In the genomic region with DNA sequence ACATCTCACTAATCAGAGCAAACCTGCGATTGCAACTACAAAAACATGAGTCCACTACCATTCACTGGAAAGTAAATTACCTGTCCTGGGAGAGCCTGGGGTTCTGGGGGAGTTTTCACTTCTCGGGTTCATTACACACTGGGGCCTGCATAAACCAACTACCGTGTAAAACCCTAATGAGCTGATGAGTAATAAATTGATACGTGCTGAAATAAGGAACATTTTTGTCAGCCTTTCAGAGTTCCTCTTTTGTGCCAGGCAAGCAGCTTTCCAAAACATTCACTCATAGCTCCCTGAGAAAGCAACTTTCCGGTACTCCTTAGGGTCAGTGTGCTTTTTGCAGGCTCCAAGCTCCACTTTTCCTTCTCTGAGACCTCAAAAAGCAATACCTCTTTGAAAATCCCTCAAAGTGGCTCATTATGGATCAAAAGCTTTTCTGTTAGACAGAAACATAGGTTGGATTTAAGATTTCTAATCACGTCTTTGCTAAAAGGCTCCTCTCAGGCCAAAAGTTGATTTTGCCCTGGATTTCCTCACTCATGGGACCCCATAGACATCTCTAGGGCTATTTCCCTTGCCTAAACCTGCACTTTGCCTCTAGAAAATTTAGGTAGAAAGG, we compare ENCODE assay signal across 9 cellular contexts.
DNase-seq lines count a peak whose midpoint lies in the region; ATAC-seq and TF ChIP-seq lines count a peak whose summit lies in the region.
"Had no signal": no experiment of that assay in that cellular context is flagged by ENCODE, and none has a peak within 500 bp of the region (broad histone marks: within the 10 kb centered on the region; RNA-seq: fewer than 3 reads in every experiment).

No MANE protein-coding gene starts in this region.

- peaks cover 33% of the 10 kb centered on the region for H3K4me1 Mint-ChIP-seq in activated CD4-positive, alpha-beta T cell treated with anti-CD3 and anti-CD28 coated beads, Interleukin-2, amount 10 ng/mL, durations not matched to agents 24 days and 14 days

- intact Hi-C loops in activated CD4-positive, alpha-beta T cell treated with anti-CD3 and anti-CD28 coated beads, Interleukin-2, amount 10 ng/mL, durations not matched to agents 24 days and 14 days (cut with micrococcal nuclease): no loop called here
- intact Hi-C loops in uterus (cut with DNase I; ENCODE audit: low total_unique reads): no loop called here

- 36 to 49% methylated on average over 6 of the region's 6 CpGs for WGBS in lung, 2 donors

- H3K9me3 Mint-ChIP-seq in activated CD4-positive, alpha-beta T cell treated with anti-CD3 and anti-CD28 coated beads, Interleukin-2, amount 10 ng/mL, durations not matched to agents 24 days and 14 days: no peaks in the 10 kb centered on the region

- no peak for DNase-seq in activated CD4-positive, alpha-beta T cell treated with anti-CD3 and anti-CD28 coated beads, Interleukin-2, amount 10 ng/mL, durations not matched to agents 24 days and 14 days
- DNase-seq in activated CD4-positive, alpha-beta T cell treated with anti-CD3 and anti-CD28 coated beads for 1 hour: no peak
- DNase-seq in RPMI8226: peak; percentile 66
- DNase-seq in lung (ENCODE audit: low spot score): no peak
- no peak for DNase-seq in uterus
- DNase-seq in KG1 (lab: John Stamatoyannopoulos, UW): no peak
- no peak for DNase-seq in HuH-7 (ENCODE audit: low spot score)
- DNase-seq: left cardiac atrium had no signal

- TF ChIP-seq POLR2A in uterus (IDR thresholded peaks at IDR 0.05): no peak

- H3K36me3 Mint-ChIP-seq in activated CD4-positive, alpha-beta T cell treated with anti-CD3 and anti-CD28 coated beads, Interleukin-2, amount 10 ng/mL, durations not matched to agents 24 days and 14 days (ENCODE audit: low read depth): peaks cover 21% of the 10 kb centered on the region

- H3K27ac ChIP-seq in lung (ENCODE audit: low read depth in 1 of 2, low read length in 1 of 2) (peak overlapping the region in 1 of 2 donors; percentile 54), uterus (no peak overlapping the region)

- TF ChIP-seq CTCF in lung (IDR thresholded peaks at IDR 0.05; ENCODE audit: control extremely low read depth, extremely low read depth): no peak
- TF ChIP-seq CTCF in uterus (IDR thresholded peaks at IDR 0.05): no peak

- no peaks in the 10 kb centered on the region for H3K27me3 ChIP-seq in lung (ENCODE audit: control insufficient read depth, insufficient read depth)
- H3K27me3 ChIP-seq in uterus: no peaks in the 10 kb centered on the region

- H3K4me3 Mint-ChIP-seq in activated CD4-positive, alpha-beta T cell treated with anti-CD3 and anti-CD28 coated beads, Interleukin-2, amount 10 ng/mL, durations not matched to agents 24 days and 14 days: no peak overlapping the region

- H3K36me3 ChIP-seq in lung (ENCODE audit: control insufficient read depth in 2 of 2, insufficient read depth in 2 of 2, low read length in 2 of 2) (no peaks in the 10 kb centered on the region), uterus (no peaks in the 10 kb centered on the region)

- H3K4me1 ChIP-seq in lung (ENCODE audit: control insufficient read depth in 2 of 2, insufficient read depth in 2 of 2, low read length in 2 of 2) (no peaks in the 10 kb centered on the region), uterus (no peaks in the 10 kb centered on the region)

- peak overlapping the region; percentile 77 for H3K27ac Mint-ChIP-seq in activated CD4-positive, alpha-beta T cell treated with anti-CD3 and anti-CD28 coated beads, Interleukin-2, amount 10 ng/mL, durations not matched to agents 24 days and 14 days

- no peaks in the 10 kb centered on the region for H3K27me3 Mint-ChIP-seq in activated CD4-positive, alpha-beta T cell treated with anti-CD3 and anti-CD28 coated beads, Interleukin-2, amount 10 ng/mL, durations not matched to agents 24 days and 14 days

- H3K4me3 ChIP-seq in lung: no peak overlapping the region
- no peak overlapping the region for H3K4me3 ChIP-seq in uterus

- ATAC-seq in HG02840 (IDR thresholded peaks at IDR 0.05; ENCODE audit: low FRiP score, unreplicated experiment): peak; percentile 75
- peak; percentile 62 for ATAC-seq in lung (ENCODE audit: insufficient read depth, low FRiP score)

- H3K9me3 ChIP-seq in lung (ENCODE audit: control insufficient read depth in 2 of 2, insufficient read depth in 1 of 2, low read length in 1 of 2): no peaks in the 10 kb centered on the region
- no peaks in the 10 kb centered on the region for H3K9me3 ChIP-seq in uterus
